1 cellular context compared by ENCODE assay signal in genomic region chr6:42118162-42119001, GRCh38.
TF ChIP-seq lines count a peak whose summit lies in the region.

No MANE protein-coding gene starts in this region.

TF ChIP-seq in HepG2, 621 proteins besides CTCF, POLR2A, EP300 and RAD21 (continued from another document and continues in another):
- TF ChIP-seq, protein P1, sequence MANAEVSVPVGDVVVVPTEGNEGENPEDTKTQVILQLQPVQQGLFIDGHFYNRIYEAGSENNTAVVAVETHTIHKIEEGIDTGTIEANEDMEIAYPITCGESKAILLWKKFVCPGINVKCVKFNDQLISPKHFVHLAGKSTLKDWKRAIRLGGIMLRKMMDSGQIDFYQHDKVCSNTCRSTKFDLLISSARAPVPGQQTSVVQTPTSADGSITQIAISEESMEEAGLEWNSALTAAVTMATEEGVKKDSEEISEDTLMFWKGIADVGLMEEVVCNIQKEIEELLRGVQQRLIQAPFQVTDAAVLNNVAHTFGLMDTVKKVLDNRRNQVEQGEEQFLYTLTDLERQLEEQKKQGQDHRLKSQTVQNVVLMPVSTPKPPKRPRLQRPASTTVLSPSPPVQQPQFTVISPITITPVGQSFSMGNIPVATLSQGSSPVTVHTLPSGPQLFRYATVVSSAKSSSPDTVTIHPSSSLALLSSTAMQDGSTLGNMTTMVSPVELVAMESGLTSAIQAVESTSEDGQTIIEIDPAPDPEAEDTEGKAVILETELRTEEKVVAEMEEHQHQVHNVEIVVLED (CRISPR knock-in tag; IDR thresholded peaks at IDR 0.05; ENCODE audit: borderline replicate concordance), result 0 out of 2 replicates have a peak, but pooled peaks have one; percentile 38
- TF ChIP-seq FOSL1 (CRISPR knock-in tag; IDR thresholded peaks at IDR 0.05; ENCODE audit: borderline replicate concordance) (no peak), ZNF143 (CRISPR knock-in tag; IDR thresholded peaks at IDR 0.05) (no peak), KDM2A (CRISPR knock-in tag; IDR thresholded peaks at IDR 0.05; ENCODE audit: borderline replicate concordance, low read depth) (peak; percentile 34; the same call in 1 of the 2 replicates), RFX1 (IDR thresholded peaks at IDR 0.05) (no peak), SMYD3 (CRISPR knock-in tag; IDR thresholded peaks at IDR 0.05) (no peak), ZNF234 (CRISPR knock-in tag; conservative IDR thresholded peaks at IDR 0.05) (no peak), KLF12 (CRISPR knock-in tag; IDR thresholded peaks at IDR 0.05; ENCODE audit: borderline replicate concordance) (no peak), PPARG (CRISPR knock-in tag; conservative IDR thresholded peaks at IDR 0.05) (no peak), LCORL (IDR thresholded peaks at IDR 0.05) (no peak), LCORL (CRISPR knock-in tag; IDR thresholded peaks at IDR 0.05) (no peak), TARDBP (CRISPR knock-in tag; IDR thresholded peaks at IDR 0.05) (peak; percentile 58; the same call in 1 of the 2 replicates), DZIP1 (CRISPR knock-in tag; IDR thresholded peaks at IDR 0.05) (no peak), ZNF292 (CRISPR knock-in tag; IDR thresholded peaks at IDR 0.05; ENCODE audit: borderline replicate concordance, low read depth) (peak; percentile 96), SPEN (CRISPR knock-in tag; IDR thresholded peaks at IDR 0.05; ENCODE audit: low read depth) (peak; percentile 90), MAF1 (CRISPR knock-in tag; IDR thresholded peaks at IDR 0.05; ENCODE audit: borderline replicate concordance) (no peak), ZNF124 (CRISPR knock-in tag; IDR thresholded peaks at IDR 0.05) (peak; percentile 98; the same call in 1 of the 2 replicates), FOXO1 (CRISPR knock-in tag; IDR thresholded peaks at IDR 0.05) (peak; percentile 32; the same call in 1 of the 2 replicates), ZNF772 (CRISPR knock-in tag; IDR thresholded peaks at IDR 0.05) (0 out of 2 replicates have a peak, but pooled peaks have one; percentile 9), RXRA (CRISPR knock-in tag; IDR thresholded peaks at IDR 0.05) (peak; percentile 40), HMG20B (CRISPR knock-in tag; conservative IDR thresholded peaks at IDR 0.05) (no peak), TEAD3 (CRISPR knock-in tag; optimal IDR thresholded peaks at IDR 0.05; ENCODE audit: borderline replicate concordance) (peak; percentile 31), MIER3 (CRISPR knock-in tag; IDR thresholded peaks at IDR 0.05; ENCODE audit: borderline replicate concordance) (no peak; the same call in 1 of the 2 replicates), KMT2B (CRISPR knock-in tag; IDR thresholded peaks at IDR 0.05) (no peak), ZNF580 (CRISPR knock-in tag; IDR thresholded peaks at IDR 0.05; ENCODE audit: borderline replicate concordance, low read depth) (peak; percentile 49; the same call in 1 of the 2 replicates), ZNF225 (CRISPR knock-in tag; IDR thresholded peaks at IDR 0.05) (peak; percentile 58; the same call in 1 of the 2 replicates), ZEB1 (IDR thresholded peaks at IDR 0.05; ENCODE audit: insufficient replicate concordance, low read depth) (no peak), ZNF253 (CRISPR knock-in tag; IDR thresholded peaks at IDR 0.05; ENCODE audit: borderline replicate concordance) (peak; percentile 59; the same call in 1 of the 2 replicates), ZNF496 (CRISPR knock-in tag; IDR thresholded peaks at IDR 0.05; ENCODE audit: insufficient replicate concordance) (no peak), MEIS2 (CRISPR knock-in tag; IDR thresholded peaks at IDR 0.05) (peak; percentile 36; the same call in 1 of the 2 replicates), ZSCAN30 (CRISPR knock-in tag; IDR thresholded peaks at IDR 0.05) (no peak), ZNF431 (CRISPR knock-in tag; IDR thresholded peaks at IDR 0.05; ENCODE audit: borderline replicate concordance, low read depth) (no peak), ARID2 (CRISPR knock-in tag; IDR thresholded peaks at IDR 0.05; ENCODE audit: borderline replicate concordance) (no peak), ATM (IDR thresholded peaks at IDR 0.05; ENCODE audit: borderline replicate concordance) (no peak)
- TF ChIP-seq, protein P2, sequence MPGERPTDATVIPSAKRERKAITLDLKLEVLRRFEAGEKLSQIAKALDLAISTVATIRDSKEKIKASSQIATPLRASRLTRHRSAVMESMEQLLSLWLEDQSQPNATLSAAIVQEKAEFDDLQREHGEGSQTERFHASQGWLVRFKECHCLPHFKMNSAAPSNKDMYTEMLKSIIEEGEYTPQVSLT (CRISPR knock-in tag; IDR thresholded peaks at IDR 0.05; ENCODE audit: borderline replicate concordance, low read depth), result no peak
- TF ChIP-seq, protein P3, sequence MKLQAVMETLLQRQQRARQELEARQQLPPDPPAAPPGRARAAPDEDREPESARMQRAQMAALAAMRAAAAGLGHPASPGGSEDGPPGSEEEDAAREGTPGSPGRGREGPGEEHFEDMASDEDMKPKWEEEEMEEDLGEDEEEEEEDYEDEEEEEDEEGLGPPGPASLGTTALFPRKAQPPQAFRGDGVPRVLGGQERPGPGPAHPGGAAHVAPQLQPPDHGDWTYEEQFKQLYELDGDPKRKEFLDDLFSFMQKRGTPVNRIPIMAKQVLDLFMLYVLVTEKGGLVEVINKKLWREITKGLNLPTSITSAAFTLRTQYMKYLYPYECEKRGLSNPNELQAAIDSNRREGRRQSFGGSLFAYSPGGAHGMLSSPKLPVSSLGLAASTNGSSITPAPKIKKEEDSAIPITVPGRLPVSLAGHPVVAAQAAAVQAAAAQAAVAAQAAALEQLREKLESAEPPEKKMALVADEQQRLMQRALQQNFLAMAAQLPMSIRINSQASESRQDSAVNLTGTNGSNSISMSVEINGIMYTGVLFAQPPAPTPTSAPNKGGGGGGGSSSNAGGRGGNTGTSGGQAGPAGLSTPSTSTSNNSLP (IDR thresholded peaks at IDR 0.05; ENCODE audit: low read depth, low read length), result no peak
- TF ChIP-seq, protein P4, sequence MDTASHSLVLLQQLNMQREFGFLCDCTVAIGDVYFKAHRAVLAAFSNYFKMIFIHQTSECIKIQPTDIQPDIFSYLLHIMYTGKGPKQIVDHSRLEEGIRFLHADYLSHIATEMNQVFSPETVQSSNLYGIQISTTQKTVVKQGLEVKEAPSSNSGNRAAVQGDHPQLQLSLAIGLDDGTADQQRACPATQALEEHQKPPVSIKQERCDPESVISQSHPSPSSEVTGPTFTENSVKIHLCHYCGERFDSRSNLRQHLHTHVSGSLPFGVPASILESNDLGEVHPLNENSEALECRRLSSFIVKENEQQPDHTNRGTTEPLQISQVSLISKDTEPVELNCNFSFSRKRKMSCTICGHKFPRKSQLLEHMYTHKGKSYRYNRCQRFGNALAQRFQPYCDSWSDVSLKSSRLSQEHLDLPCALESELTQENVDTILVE (CRISPR knock-in tag; IDR thresholded peaks at IDR 0.05), result peak; percentile 25; the same call in 1 of the 2 replicates
- TF ChIP-seq, protein P5, sequence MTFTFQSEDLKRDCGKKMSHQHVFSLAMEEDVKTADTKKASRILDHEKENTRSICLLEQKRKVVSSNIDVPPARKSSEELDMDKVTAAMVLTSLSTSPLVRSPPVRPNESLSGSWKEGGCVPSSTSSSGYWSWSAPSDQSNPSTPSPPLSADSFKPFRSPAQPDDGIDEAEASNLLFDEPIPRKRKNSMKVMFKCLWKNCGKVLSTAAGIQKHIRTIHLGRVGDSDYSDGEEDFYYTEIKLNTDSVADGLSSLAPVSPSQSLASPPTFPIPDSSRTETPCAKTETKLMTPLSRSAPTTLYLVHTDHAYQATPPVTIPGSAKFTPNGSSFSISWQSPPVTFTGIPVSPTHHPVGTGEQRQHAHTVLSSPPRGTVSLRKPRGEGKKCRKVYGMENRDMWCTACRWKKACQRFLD (CRISPR knock-in tag; IDR thresholded peaks at IDR 0.05; ENCODE audit: borderline replicate concordance), result no peak
- TF ChIP-seq, protein P6, sequence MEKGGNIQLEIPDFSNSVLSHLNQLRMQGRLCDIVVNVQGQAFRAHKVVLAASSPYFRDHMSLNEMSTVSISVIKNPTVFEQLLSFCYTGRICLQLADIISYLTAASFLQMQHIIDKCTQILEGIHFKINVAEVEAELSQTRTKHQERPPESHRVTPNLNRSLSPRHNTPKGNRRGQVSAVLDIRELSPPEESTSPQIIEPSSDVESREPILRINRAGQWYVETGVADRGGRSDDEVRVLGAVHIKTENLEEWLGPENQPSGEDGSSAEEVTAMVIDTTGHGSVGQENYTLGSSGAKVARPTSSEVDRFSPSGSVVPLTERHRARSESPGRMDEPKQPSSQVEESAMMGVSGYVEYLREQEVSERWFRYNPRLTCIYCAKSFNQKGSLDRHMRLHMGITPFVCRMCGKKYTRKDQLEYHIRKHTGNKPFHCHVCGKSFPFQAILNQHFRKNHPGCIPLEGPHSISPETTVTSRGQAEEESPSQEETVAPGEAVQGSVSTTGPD (CRISPR knock-in tag; IDR thresholded peaks at IDR 0.05), result no peak
- TF ChIP-seq, protein P7, sequence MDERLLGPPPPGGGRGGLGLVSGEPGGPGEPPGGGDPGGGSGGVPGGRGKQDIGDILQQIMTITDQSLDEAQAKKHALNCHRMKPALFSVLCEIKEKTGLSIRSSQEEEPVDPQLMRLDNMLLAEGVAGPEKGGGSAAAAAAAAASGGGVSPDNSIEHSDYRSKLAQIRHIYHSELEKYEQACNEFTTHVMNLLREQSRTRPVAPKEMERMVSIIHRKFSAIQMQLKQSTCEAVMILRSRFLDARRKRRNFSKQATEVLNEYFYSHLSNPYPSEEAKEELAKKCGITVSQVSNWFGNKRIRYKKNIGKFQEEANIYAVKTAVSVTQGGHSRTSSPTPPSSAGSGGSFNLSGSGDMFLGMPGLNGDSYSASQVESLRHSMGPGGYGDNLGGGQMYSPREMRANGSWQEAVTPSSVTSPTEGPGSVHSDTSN (CRISPR knock-in tag; IDR thresholded peaks at IDR 0.05), result no peak
- TF ChIP-seq, protein P8, sequence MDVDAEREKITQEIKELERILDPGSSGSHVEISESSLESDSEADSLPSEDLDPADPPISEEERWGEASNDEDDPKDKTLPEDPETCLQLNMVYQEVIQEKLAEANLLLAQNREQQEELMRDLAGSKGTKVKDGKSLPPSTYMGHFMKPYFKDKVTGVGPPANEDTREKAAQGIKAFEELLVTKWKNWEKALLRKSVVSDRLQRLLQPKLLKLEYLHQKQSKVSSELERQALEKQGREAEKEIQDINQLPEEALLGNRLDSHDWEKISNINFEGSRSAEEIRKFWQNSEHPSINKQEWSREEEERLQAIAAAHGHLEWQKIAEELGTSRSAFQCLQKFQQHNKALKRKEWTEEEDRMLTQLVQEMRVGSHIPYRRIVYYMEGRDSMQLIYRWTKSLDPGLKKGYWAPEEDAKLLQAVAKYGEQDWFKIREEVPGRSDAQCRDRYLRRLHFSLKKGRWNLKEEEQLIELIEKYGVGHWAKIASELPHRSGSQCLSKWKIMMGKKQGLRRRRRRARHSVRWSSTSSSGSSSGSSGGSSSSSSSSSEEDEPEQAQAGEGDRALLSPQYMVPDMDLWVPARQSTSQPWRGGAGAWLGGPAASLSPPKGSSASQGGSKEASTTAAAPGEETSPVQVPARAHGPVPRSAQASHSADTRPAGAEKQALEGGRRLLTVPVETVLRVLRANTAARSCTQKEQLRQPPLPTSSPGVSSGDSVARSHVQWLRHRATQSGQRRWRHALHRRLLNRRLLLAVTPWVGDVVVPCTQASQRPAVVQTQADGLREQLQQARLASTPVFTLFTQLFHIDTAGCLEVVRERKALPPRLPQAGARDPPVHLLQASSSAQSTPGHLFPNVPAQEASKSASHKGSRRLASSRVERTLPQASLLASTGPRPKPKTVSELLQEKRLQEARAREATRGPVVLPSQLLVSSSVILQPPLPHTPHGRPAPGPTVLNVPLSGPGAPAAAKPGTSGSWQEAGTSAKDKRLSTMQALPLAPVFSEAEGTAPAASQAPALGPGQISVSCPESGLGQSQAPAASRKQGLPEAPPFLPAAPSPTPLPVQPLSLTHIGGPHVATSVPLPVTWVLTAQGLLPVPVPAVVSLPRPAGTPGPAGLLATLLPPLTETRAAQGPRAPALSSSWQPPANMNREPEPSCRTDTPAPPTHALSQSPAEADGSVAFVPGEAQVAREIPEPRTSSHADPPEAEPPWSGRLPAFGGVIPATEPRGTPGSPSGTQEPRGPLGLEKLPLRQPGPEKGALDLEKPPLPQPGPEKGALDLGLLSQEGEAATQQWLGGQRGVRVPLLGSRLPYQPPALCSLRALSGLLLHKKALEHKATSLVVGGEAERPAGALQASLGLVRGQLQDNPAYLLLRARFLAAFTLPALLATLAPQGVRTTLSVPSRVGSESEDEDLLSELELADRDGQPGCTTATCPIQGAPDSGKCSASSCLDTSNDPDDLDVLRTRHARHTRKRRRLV (CRISPR knock-in tag; IDR thresholded peaks at IDR 0.05), result no peak
- TF ChIP-seq, protein P9, sequence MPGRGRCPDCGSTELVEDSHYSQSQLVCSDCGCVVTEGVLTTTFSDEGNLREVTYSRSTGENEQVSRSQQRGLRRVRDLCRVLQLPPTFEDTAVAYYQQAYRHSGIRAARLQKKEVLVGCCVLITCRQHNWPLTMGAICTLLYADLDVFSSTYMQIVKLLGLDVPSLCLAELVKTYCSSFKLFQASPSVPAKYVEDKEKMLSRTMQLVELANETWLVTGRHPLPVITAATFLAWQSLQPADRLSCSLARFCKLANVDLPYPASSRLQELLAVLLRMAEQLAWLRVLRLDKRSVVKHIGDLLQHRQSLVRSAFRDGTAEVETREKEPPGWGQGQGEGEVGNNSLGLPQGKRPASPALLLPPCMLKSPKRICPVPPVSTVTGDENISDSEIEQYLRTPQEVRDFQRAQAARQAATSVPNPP (CRISPR knock-in tag; IDR thresholded peaks at IDR 0.05), result no peak
- TF ChIP-seq, protein P10, sequence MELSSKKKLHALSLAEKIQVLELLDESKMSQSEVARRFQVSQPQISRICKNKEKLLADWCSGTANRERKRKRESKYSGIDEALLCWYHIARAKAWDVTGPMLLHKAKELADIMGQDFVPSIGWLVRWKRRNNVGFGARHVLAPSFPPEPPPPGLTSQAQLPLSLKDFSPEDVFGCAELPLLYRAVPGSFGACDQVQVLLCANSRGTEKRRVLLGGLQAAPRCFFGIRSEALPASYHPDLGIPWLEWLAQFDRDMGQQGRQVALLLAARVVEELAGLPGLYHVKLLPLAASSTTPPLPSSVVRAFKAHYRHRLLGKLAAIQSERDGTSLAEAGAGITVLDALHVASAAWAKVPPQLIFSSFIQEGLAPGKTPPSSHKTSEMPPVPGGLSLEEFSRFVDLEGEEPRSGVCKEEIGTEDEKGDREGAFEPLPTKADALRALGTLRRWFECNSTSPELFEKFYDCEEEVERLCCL (CRISPR knock-in tag; IDR thresholded peaks at IDR 0.05; ENCODE audit: borderline replicate concordance), result no peak
